In genomic region chr9:90502134-90502533, GRCh38 we compare ENCODE assay signal across 34 cellular contexts.
"Had no signal": no experiment of that assay in that cellular context is flagged by ENCODE, and none has a peak within 500 bp of the region (broad histone marks: within the 10 kb centered on the region; RNA-seq: fewer than 3 reads in every experiment).

No MANE protein-coding gene starts in this region.

- H3K27me3 ChIP-seq: ascending aorta, brain microvascular endothelial cell, pancreas, stomach, thyroid gland, upper lobe of left lung, vagina had no signal

- H3K4me1 Mint-ChIP-seq: activated CD4-positive, alpha-beta T cell treated with anti-CD3 and anti-CD28 coated beads, Interleukin-2, amount 10 ng/mL, durations not matched to agents 24 days and 14 days; activated naive CD4-positive, alpha-beta T cell treated with anti-CD3 and anti-CD28 coated beads, Interleukin-2, amount 10 ng/mL, durations not matched to agents 7 days and 5 days; activated naive CD8-positive, alpha-beta T cell treated with anti-CD3 and anti-CD28 coated beads, Interleukin-2, amount 10 ng/mL, durations not matched to agents 7 days and 5 days; immature natural killer cell; memory B cell; naive thymus-derived CD8-positive, alpha-beta T cell; stimulated activated memory B cell treated with anti-CD40 and anti-IgM and Interleukin-4, amounts not matched to agents 10 μg/mL and 1 μg/mL and 100 μg/mL, for 72 hours; T-cell had no signal

- H3K27ac ChIP-seq: ascending aorta, brain microvascular endothelial cell, pancreas, prostate gland, skin epidermis, stomach, thyroid gland, upper lobe of left lung, vagina, VCaP had no signal

- H3K27me3 Mint-ChIP-seq: activated naive CD4-positive, alpha-beta T cell treated with anti-CD3 and anti-CD28 coated beads, Interleukin-2, amount 10 ng/mL, durations not matched to agents 7 days and 5 days; memory B cell; stimulated activated memory B cell treated with anti-CD40 and anti-IgM and Interleukin-4, amounts not matched to agents 10 μg/mL and 1 μg/mL and 100 μg/mL, for 72 hours had no signal

- H3K9me3 Mint-ChIP-seq: activated CD4-positive, alpha-beta memory T cell treated with anti-CD3 and anti-CD28 coated beads for 36 hours; activated CD4-positive, alpha-beta T cell treated with anti-CD3 and anti-CD28 coated beads, Interleukin-2, amount 10 ng/mL, durations not matched to agents 24 days and 14 days; activated naive CD4-positive, alpha-beta T cell treated with anti-CD3 and anti-CD28 coated beads, Interleukin-2, amount 10 ng/mL, durations not matched to agents 7 days and 5 days; activated T-cell treated with anti-CD3 and anti-CD28 coated beads, Interleukin-2, amount 50 U/mL, for 24 hours; effector memory CD8-positive, alpha-beta T cell; memory B cell; naive thymus-derived CD8-positive, alpha-beta T cell; stimulated activated memory B cell treated with anti-CD40 and anti-IgM and Interleukin-4, amounts not matched to agents 10 μg/mL and 1 μg/mL and 100 μg/mL, for 72 hours; T-cell; T-helper 2 cell treated with Interferon-gamma antibody and Interleukin-4, amounts not matched to agents 5 μg/mL and 100 μg/mL, for 36 hours had no signal

- H3K36me3 Mint-ChIP-seq: activated CD4-positive, alpha-beta memory T cell treated with anti-CD3 and anti-CD28 coated beads for 36 hours; activated naive CD4-positive, alpha-beta T cell treated with anti-CD3 and anti-CD28 coated beads, Interleukin-2, amount 10 ng/mL, durations not matched to agents 7 days and 5 days; activated naive CD8-positive, alpha-beta T cell treated with anti-CD3 and anti-CD28 coated beads, Interleukin-2, amount 10 ng/mL, durations not matched to agents 7 days and 5 days; immature natural killer cell; memory B cell; naive thymus-derived CD8-positive, alpha-beta T cell; stimulated activated memory B cell treated with anti-CD40 and anti-IgM and Interleukin-4, amounts not matched to agents 10 μg/mL and 1 μg/mL and 100 μg/mL, for 72 hours; T-cell had no signal

- H3K4me3 ChIP-seq: ascending aorta, pancreas, prostate gland, skin epidermis, stomach, thyroid gland, upper lobe of left lung, vagina had no signal

- DNase-seq: activated CD4-positive, alpha-beta memory T cell treated with anti-CD3 and anti-CD28 coated beads for 36 hours; activated CD4-positive, alpha-beta T cell treated with anti-CD3 and anti-CD28 coated beads, Interleukin-2, amount 10 ng/mL, durations not matched to agents 24 days and 14 days; activated CD8-positive, alpha-beta memory T cell treated with anti-CD3 and anti-CD28 coated beads, Interleukin-2, amount 50 U/mL, for 4 hours; activated gamma-delta T cell; activated naive CD4-positive, alpha-beta T cell treated with anti-CD3 and anti-CD28 coated beads, Interleukin-2, amount 10 ng/mL, durations not matched to agents 7 days and 5 days; activated naive CD8-positive, alpha-beta T cell treated with anti-CD3 and anti-CD28 coated beads, Interleukin-2, amount 10 ng/mL, durations not matched to agents 7 days and 5 days; activated T-cell treated with anti-CD3 and anti-CD28 coated beads, Interleukin-2, amount 50 U/mL, for 24 hours; brain microvascular endothelial cell; cortex of kidney; effector memory CD8-positive, alpha-beta T cell; head of caudate nucleus; hippocampal formation; immature natural killer cell; kidney; left colon; naive thymus-derived CD8-positive, alpha-beta T cell; pancreas; retina; stimulated activated CD4-positive, alpha-beta T cell treated with anti-CD3 and anti-CD28 coated beads, Interleukin-1b, Interleukin-23, amount 100 ng/mL, for 48 hours; stimulated activated CD4-positive, alpha-beta T cell treated with anti-CD3 and anti-CD28 coated beads, Interleukin-4, amount 100 ng/mL, for 4 hours; stimulated activated CD8-positive, alpha-beta memory T cell treated with anti-CD3 and anti-CD28 coated beads, Interleukin-4, amount 100 ng/mL, for 48 hours; stomach; T-cell; thyroid gland; upper lobe of left lung had no signal

- H3K4me3 Mint-ChIP-seq: activated CD4-positive, alpha-beta memory T cell treated with anti-CD3 and anti-CD28 coated beads for 36 hours; activated CD4-positive, alpha-beta T cell treated with anti-CD3 and anti-CD28 coated beads, Interleukin-2, amount 10 ng/mL, durations not matched to agents 24 days and 14 days; activated naive CD4-positive, alpha-beta T cell treated with anti-CD3 and anti-CD28 coated beads, Interleukin-2, amount 10 ng/mL, durations not matched to agents 7 days and 5 days; activated naive CD8-positive, alpha-beta T cell treated with anti-CD3 and anti-CD28 coated beads, Interleukin-2, amount 10 ng/mL, durations not matched to agents 7 days and 5 days; activated T-cell treated with anti-CD3 and anti-CD28 coated beads, Interleukin-2, amount 50 U/mL, for 24 hours; effector memory CD8-positive, alpha-beta T cell; immature natural killer cell; memory B cell; naive thymus-derived CD8-positive, alpha-beta T cell; stimulated activated memory B cell treated with anti-CD40 and anti-IgM and Interleukin-4, amounts not matched to agents 10 μg/mL and 1 μg/mL and 100 μg/mL, for 72 hours; T-cell; T-helper 2 cell treated with Interferon-gamma antibody and Interleukin-4, amounts not matched to agents 5 μg/mL and 100 μg/mL, for 36 hours had no signal

- H3K9me3 ChIP-seq: ascending aorta, pancreas, prostate gland, stomach, thyroid gland, upper lobe of left lung, vagina had no signal

- H3K27ac Mint-ChIP-seq: activated CD4-positive, alpha-beta memory T cell treated with anti-CD3 and anti-CD28 coated beads for 36 hours; activated CD4-positive, alpha-beta T cell treated with anti-CD3 and anti-CD28 coated beads, Interleukin-2, amount 10 ng/mL, durations not matched to agents 24 days and 14 days; activated naive CD4-positive, alpha-beta T cell treated with anti-CD3 and anti-CD28 coated beads, Interleukin-2, amount 10 ng/mL, durations not matched to agents 7 days and 5 days; activated naive CD8-positive, alpha-beta T cell treated with anti-CD3 and anti-CD28 coated beads, Interleukin-2, amount 10 ng/mL, durations not matched to agents 7 days and 5 days; activated T-cell treated with anti-CD3 and anti-CD28 coated beads, Interleukin-2, amount 50 U/mL, for 24 hours; effector memory CD8-positive, alpha-beta T cell; immature natural killer cell; memory B cell; naive thymus-derived CD8-positive, alpha-beta T cell; stimulated activated memory B cell treated with anti-CD40 and anti-IgM and Interleukin-4, amounts not matched to agents 10 μg/mL and 1 μg/mL and 100 μg/mL, for 72 hours; T-cell; T-helper 2 cell treated with Interferon-gamma antibody and Interleukin-4, amounts not matched to agents 5 μg/mL and 100 μg/mL, for 36 hours had no signal

- FAIRE-seq: endothelial cell of umbilical vein, kidney, pancreas had no signal

- H3K4me1 ChIP-seq: ascending aorta, pancreas, prostate gland, stomach, thyroid gland, upper lobe of left lung, vagina had no signal

- H3K36me3 ChIP-seq: ascending aorta, brain microvascular endothelial cell, pancreas, prostate gland, stomach, thyroid gland, upper lobe of left lung, vagina had no signal
